19 cellular contexts compared by ENCODE assay signal in the genomic region with DNA sequence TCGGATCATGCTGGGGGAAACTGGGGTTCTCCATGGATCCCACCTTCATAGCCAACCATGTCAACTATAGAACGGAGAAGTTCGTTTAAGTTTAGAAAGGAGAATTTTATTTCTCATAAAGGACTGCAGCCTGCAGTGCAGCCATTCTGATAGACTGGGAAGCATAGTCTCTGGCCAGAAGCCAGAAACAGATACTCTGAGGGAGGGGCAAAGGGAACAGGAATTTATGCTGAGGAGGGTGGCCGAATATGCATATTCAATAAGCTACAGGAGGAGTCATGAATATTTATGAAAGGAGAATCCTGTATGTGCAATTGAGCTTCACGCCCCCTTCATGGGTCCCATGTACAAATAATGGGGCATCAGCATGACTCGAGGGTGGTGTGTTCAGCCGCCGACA.
DNase-seq lines count a peak whose midpoint lies in the region; ATAC-seq and TF ChIP-seq lines count a peak whose summit lies in the region.
"Had no signal": no experiment of that assay in that cellular context is flagged by ENCODE, and none has a peak within 500 bp of the region (broad histone marks: within the 10 kb centered on the region; RNA-seq: fewer than 3 reads in every experiment).

No MANE protein-coding gene starts in this region.

- no peaks in the 10 kb centered on the region for H3K9me3 Mint-ChIP-seq in mesothelial cell of epicardium

- H3K9me3 ChIP-seq in A673 (ENCODE audit: low read depth, low read length, poor library complexity, severe bottlenecking) (no peaks in the 10 kb centered on the region), SK-N-MC (ENCODE audit: low read depth, low read length) (no peaks in the 10 kb centered on the region)
- H3K9me3 ChIP-seq: A549 had no signal

- no peaks in the 10 kb centered on the region for H3K4me1 ChIP-seq in A673 (ENCODE audit: insufficient read depth, low read length, poor library complexity, severe bottlenecking)
- H3K4me1 ChIP-seq: A549 had no signal

- no peaks in the 10 kb centered on the region for H3K27me3 ChIP-seq in A673 (replicated peaks; ENCODE audit: insufficient read depth, low read depth, low read length, poor library complexity)

- no peaks in the 10 kb centered on the region for H3K36me3 ChIP-seq in A673 (ENCODE audit: insufficient read depth, low read length, poor library complexity, severe bottlenecking)
- no peaks in the 10 kb centered on the region for H3K36me3 ChIP-seq in SK-N-MC (ENCODE audit: insufficient read depth, low read length)

- ATAC-seq in HG02840 (IDR thresholded peaks at IDR 0.05; ENCODE audit: low FRiP score, unreplicated experiment), result no peak
- ATAC-seq: A549 had no signal

- no peaks in the 10 kb centered on the region for H3K27me3 Mint-ChIP-seq in mesothelial cell of epicardium (ENCODE audit: low read depth)

- H3K27ac ChIP-seq in A673 (ENCODE audit: low read depth, low read length, poor library complexity, severe bottlenecking), result no peak overlapping the region
- no peak overlapping the region for H3K27ac ChIP-seq in SK-N-MC
- H3K27ac ChIP-seq: A549 had no signal

- CTCF ChIA-PET in A673 (lab: Charles Lee), result no interaction called here

- no TSS peak for BruUV-seq in A673 (replicated peaks; lab: Mats Ljungman, UMichigan)

- DNase-seq in A673 (ENCODE audit: low spot score), result peak; percentile 55
- peak; percentile 57 to 77 for DNase-seq in NCI-H526 (lab: John Stamatoyannopoulos, UW)
- peak; percentile 74 for DNase-seq in SK-N-MC (ENCODE audit: low read depth, low spot score)
- no peak for DNase-seq in mesothelial cell of epicardium (ENCODE audit: low spot score in 2 of 2, unreplicated experiment in 2 of 2)
- no peak for DNase-seq in superior temporal gyrus (ENCODE audit: extremely low spot score)
- DNase-seq in stimulated activated CD4-positive, alpha-beta T cell treated with anti-CD3 and anti-CD28 coated beads, Interleukin-4, amount 100 ng/mL, for 24 hours, result no peak
- DNase-seq in HUDEP-2 (lab: John Stamatoyannopoulos, UW; ENCODE audit: unreplicated experiment in 76 of 76), result no peak
- DNase-seq: 8988T; C1 segment of cervical spinal cord; Calu3; CD4-positive, alpha-beta memory T cell; COR-L47; DMS53; DMS79 treated with DMSO at 0.1 percent for 48 hours; GF-D8; H7; HCEC 1CT had no signal

- POLR2A ChIA-PET in A673 (lab: Charles Lee; ENCODE audit: low non-redundant PET), result no interaction called here

- intact Hi-C loops in A673 (cut with micrococcal nuclease; ENCODE audit: unreplicated experiment), result no loop called here

- no peak for TF ChIP-seq CTCF in A673 (conservative IDR thresholded peaks at IDR 0.05; ENCODE audit: low read depth, low read length)
- no peak for TF ChIP-seq CTCF in mesothelial cell of epicardium (IDR thresholded peaks at IDR 0.05; ENCODE audit: unreplicated experiment)

- peaks cover 45% of the 10 kb centered on the region for H3K4me1 Mint-ChIP-seq in mesothelial cell of epicardium
- H3K4me1 Mint-ChIP-seq: CD4-positive, alpha-beta memory T cell had no signal

- H3K27ac Mint-ChIP-seq in mesothelial cell of epicardium, result peak overlapping the region; percentile 40
- H3K27ac Mint-ChIP-seq: CD4-positive, alpha-beta memory T cell had no signal

- no peak overlapping the region for H3K4me3 Mint-ChIP-seq in mesothelial cell of epicardium
- H3K4me3 Mint-ChIP-seq: CD4-positive, alpha-beta memory T cell had no signal

- H3K9ac ChIP-seq in SK-N-MC (ENCODE audit: insufficient read length), result no peak overlapping the region

- H3K36me3 Mint-ChIP-seq in mesothelial cell of epicardium, result no peaks in the 10 kb centered on the region
- H3K36me3 Mint-ChIP-seq: CD4-positive, alpha-beta memory T cell had no signal

- H3K4me3 ChIP-seq in A673 (ENCODE audit: low read depth, low read length, poor library complexity, severe bottlenecking) (no peak overlapping the region), SK-N-MC (peak overlapping the region; percentile 29)
- H3K4me3 ChIP-seq: A549 had no signal

Comparison
In these comparisons a context has a peak if more than half of its experiments do, and no peak if none do; other contexts are left out.
1. DNase-seq: peak in A673 (single experiment), NCI-H526 (2 of 2) and SK-N-MC (single experiment); none in mesothelial cell of epicardium (0 of 2), superior temporal gyrus (single experiment), stimulated activated CD4-positive, alpha-beta T cell treated with anti-CD3 and anti-CD28 coated beads, Interleukin-4, amount 100 ng/mL, for 24 hours (single experiment) and HUDEP-2 (0 of 76).